12 cellular contexts compared by ENCODE assay signal in the genomic region with DNA sequence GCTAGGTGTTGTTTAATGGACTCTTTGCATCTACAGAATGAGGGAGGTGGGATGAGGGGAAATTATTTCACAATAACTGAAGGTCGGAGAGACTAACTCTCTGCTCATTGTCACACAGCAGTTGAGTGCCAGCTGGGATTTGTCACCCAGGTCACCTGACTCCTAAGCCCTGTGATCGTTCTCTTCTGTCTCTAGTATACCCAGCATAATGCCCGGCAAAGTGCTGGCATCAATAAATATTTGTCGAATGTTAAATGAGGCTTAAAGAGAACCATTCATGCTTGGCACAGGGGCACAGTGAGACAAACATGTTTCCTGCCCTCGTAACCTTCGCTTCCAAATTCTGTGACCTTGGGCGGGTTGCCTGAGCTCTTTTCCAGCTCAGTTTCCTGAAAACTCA.
DNase-seq lines count a peak whose midpoint lies in the region; ATAC-seq lines count a peak whose summit lies in the region.
"Had no signal": no experiment of that assay in that cellular context is flagged by ENCODE, and none has a peak within 500 bp of the region (broad histone marks: within the 10 kb centered on the region; RNA-seq: fewer than 3 reads in every experiment).

No MANE protein-coding gene starts in this region.

- ATAC-seq in aorta (ENCODE audit: low FRiP score) (peak; percentile 26), GM21737 (IDR thresholded peaks at IDR 0.05; ENCODE audit: unreplicated experiment) (no peak)
- ATAC-seq: naive thymus-derived CD8-positive, alpha-beta T cell; stimulated activated effector memory CD8-positive, alpha-beta T cell treated with anti-CD3 and anti-CD28 coated beads, Interleukin-12 subunit alpha, Interleukin-12 subunit beta, amount 100 ng/mL, for 72 hours had no signal

- POLR2A ChIA-PET in CD4-positive, alpha-beta memory T cell (lab: Charles Lee; ENCODE audit: partially characterized antibody): no interaction called here

- DNase-seq in NCI-H748 (lab: John Stamatoyannopoulos, UW; ENCODE audit: unreplicated experiment): peak; percentile 1
- DNase-seq in NCI-H748 treated with DMSO at 0.1 percent for 48 hours (lab: John Stamatoyannopoulos, UW): no peak
- peak; percentile 29 for DNase-seq in mucosa of gallbladder (ENCODE audit: low spot score)
- no peak for DNase-seq in aorta
- DNase-seq in NCI-H128 (lab: John Stamatoyannopoulos, UW; ENCODE audit: unreplicated experiment): no peak
- no peak for DNase-seq in CD4-positive, alpha-beta memory T cell
- DNase-seq: activated T-cell treated with anti-CD3 and anti-CD28 coated beads for 4 hours; naive thymus-derived CD8-positive, alpha-beta T cell had no signal

- H3K9ac ChIP-seq in endocrine pancreas (ENCODE audit: control insufficient read depth, insufficient read depth, low read length): no peak overlapping the region

- H3K9me3 ChIP-seq in endocrine pancreas (ENCODE audit: control insufficient read depth, low read length) (no peaks in the 10 kb centered on the region), aorta (ENCODE audit: control insufficient read depth, low read length) (no peaks in the 10 kb centered on the region)
- no peaks in the 10 kb centered on the region for H3K9me3 ChIP-seq in CD4-positive, alpha-beta memory T cell (ENCODE audit: control insufficient read depth in 1 of 2, low read length in 2 of 2)

- H3K4me3 Mint-ChIP-seq in CD4-positive, alpha-beta memory T cell: no peak overlapping the region
- H3K4me3 Mint-ChIP-seq: naive thymus-derived CD8-positive, alpha-beta T cell; stimulated activated effector memory CD8-positive, alpha-beta T cell treated with anti-CD3 and anti-CD28 coated beads, Interleukin-12 subunit alpha, Interleukin-12 subunit beta, amount 100 ng/mL, for 72 hours had no signal

- peak overlapping the region in 1 of 2 donors; percentile 47 for H3K27ac ChIP-seq in aorta (ENCODE audit: low read depth in 1 of 2, low read length in 2 of 2)
- no peak overlapping the region for H3K27ac ChIP-seq in CD4-positive, alpha-beta memory T cell (ENCODE audit: low read depth, low read length)
- H3K27ac ChIP-seq: epithelial cell of prostate had no signal

- no peaks in the 10 kb centered on the region for H3K9me3 Mint-ChIP-seq in CD4-positive, alpha-beta memory T cell
- H3K9me3 Mint-ChIP-seq: naive thymus-derived CD8-positive, alpha-beta T cell; stimulated activated effector memory CD8-positive, alpha-beta T cell treated with anti-CD3 and anti-CD28 coated beads, Interleukin-12 subunit alpha, Interleukin-12 subunit beta, amount 100 ng/mL, for 72 hours had no signal

- intact Hi-C loops in aorta (cut with DNase I): loop anchor here in 1 of 2 donors (5.0 kb wide), 2 partner anchors 41 to 69 kb away; a partner anchor contains a TSS
- intact Hi-C loops in CD4-positive, alpha-beta memory T cell (cut with micrococcal nuclease): no loop called here

- H3K36me3 Mint-ChIP-seq in CD4-positive, alpha-beta memory T cell: no peaks in the 10 kb centered on the region
- H3K36me3 Mint-ChIP-seq: stimulated activated effector memory CD8-positive, alpha-beta T cell treated with anti-CD3 and anti-CD28 coated beads, Interleukin-12 subunit alpha, Interleukin-12 subunit beta, amount 100 ng/mL, for 72 hours had no signal

- H3K4me3 ChIP-seq in endocrine pancreas (ENCODE audit: control insufficient read depth, insufficient read depth, low read length) (peak overlapping the region; percentile 43), aorta (ENCODE audit: low read length in 2 of 2) (no peak overlapping the region)
- no peak overlapping the region for H3K4me3 ChIP-seq in CD4-positive, alpha-beta memory T cell (ENCODE audit: low read length in 2 of 2)

- no peaks in the 10 kb centered on the region for H3K27me3 ChIP-seq in endocrine pancreas (ENCODE audit: control insufficient read depth, insufficient read depth, low read length)
- H3K27me3 ChIP-seq in aorta (ENCODE audit: control insufficient read depth in 1 of 2, insufficient read depth in 2 of 2, low read length in 1 of 2): no peaks in the 10 kb centered on the region
- no peaks in the 10 kb centered on the region for H3K27me3 ChIP-seq in CD4-positive, alpha-beta memory T cell (ENCODE audit: insufficient read depth, low read length)

- H3K27ac Mint-ChIP-seq in CD4-positive, alpha-beta memory T cell: peak overlapping the region in 1 of 7 donors; percentile 68
- H3K27ac Mint-ChIP-seq: naive thymus-derived CD8-positive, alpha-beta T cell; stimulated activated effector memory CD8-positive, alpha-beta T cell treated with anti-CD3 and anti-CD28 coated beads, Interleukin-12 subunit alpha, Interleukin-12 subunit beta, amount 100 ng/mL, for 72 hours had no signal

- peaks cover 3 to 8% of the 10 kb centered on the region in 2 donors for H3K27me3 Mint-ChIP-seq in CD4-positive, alpha-beta memory T cell

- CTCF ChIA-PET in CD4-positive, alpha-beta memory T cell (lab: Charles Lee; ENCODE audit: partially characterized antibody): no interaction called here

- H3K4me1 ChIP-seq in endocrine pancreas (ENCODE audit: control insufficient read depth, insufficient read depth, low read length): peaks cover 16% of the 10 kb centered on the region
- peaks cover 12 to 15% of the 10 kb centered on the region in 2 donors for H3K4me1 ChIP-seq in aorta (ENCODE audit: control insufficient read depth in 1 of 2, insufficient read depth in 2 of 2, low read length in 2 of 2)
- H3K4me1 ChIP-seq in CD4-positive, alpha-beta memory T cell (ENCODE audit: insufficient read depth, low read length): no peaks in the 10 kb centered on the region

- WGBS in aorta, 2 donors: 32 to 36% methylated on average over 7 of the region's 7 CpGs

- H3K36me3 ChIP-seq in endocrine pancreas (ENCODE audit: control insufficient read depth, insufficient read depth, low read length) (no peaks in the 10 kb centered on the region), aorta (ENCODE audit: control insufficient read depth in 1 of 2, insufficient read depth in 2 of 2, low read length in 1 of 2) (no peaks in the 10 kb centered on the region)
- no peaks in the 10 kb centered on the region for H3K36me3 ChIP-seq in CD4-positive, alpha-beta memory T cell (ENCODE audit: insufficient read depth, low read length)

- no peaks in the 10 kb centered on the region for H3K4me1 Mint-ChIP-seq in CD4-positive, alpha-beta memory T cell

Comparison
In these comparisons a context has a peak if more than half of its experiments do, and no peak if none do; other contexts are left out.
1. DNase-seq: peak in NCI-H748 (single experiment) and mucosa of gallbladder (single experiment); none in NCI-H748 treated with DMSO at 0.1 percent for 48 hours (single experiment), aorta (0 of 2), NCI-H128 (single experiment) and CD4-positive, alpha-beta memory T cell (0 of 5).